Comparison of ENCODE assay signal across 8 cellular contexts in genomic region chr6:26159417-26160273, GRCh38.
DNase-seq lines count a peak whose midpoint lies in the region; ATAC-seq and TF ChIP-seq lines count a peak whose summit lies in the region.

No MANE protein-coding gene starts in this region.

- CTCF ChIA-PET in AG04450 (lab: Charles Lee) = interaction anchor here (0.7 to 1.8 kb wide), 4 partner anchors 16 to 134 kb away, joined by 3 to 7 read pairs (median 4); no protein-coding TSS in a partner anchor

- no peaks in the 10 kb centered on the region for H3K27me3 Mint-ChIP-seq in effector memory CD8-positive, alpha-beta T cell
- H3K27me3 Mint-ChIP-seq in natural killer cell treated with Interleukin-12 subunit alpha and Interleukin-12 subunit beta and Interleukin-15 and Interleukin-18, amount 100 ng/mL, for 72 hours = no peaks in the 10 kb centered on the region

- peak overlapping the region; percentile 90 to 96 for H3K4me3 Mint-ChIP-seq in effector memory CD8-positive, alpha-beta T cell
- peak overlapping the region; percentile 99 for H3K4me3 Mint-ChIP-seq in natural killer cell treated with Interleukin-12 subunit alpha and Interleukin-12 subunit beta and Interleukin-15 and Interleukin-18, amount 100 ng/mL, for 72 hours

- H3K36me3 Mint-ChIP-seq in effector memory CD8-positive, alpha-beta T cell (ENCODE audit: insufficient read depth) = peaks cover 62% of the 10 kb centered on the region
- no peaks in the 10 kb centered on the region for H3K36me3 Mint-ChIP-seq in natural killer cell treated with Interleukin-12 subunit alpha and Interleukin-12 subunit beta and Interleukin-15 and Interleukin-18, amount 100 ng/mL, for 72 hours

- peak overlapping the region; percentile 68 for H3K27ac ChIP-seq in AG04450 (ENCODE audit: low read depth, low read length)

- H3K9me3 Mint-ChIP-seq in effector memory CD8-positive, alpha-beta T cell = no peaks in the 10 kb centered on the region
- H3K9me3 Mint-ChIP-seq in natural killer cell treated with Interleukin-12 subunit alpha and Interleukin-12 subunit beta and Interleukin-15 and Interleukin-18, amount 100 ng/mL, for 72 hours = no peaks in the 10 kb centered on the region

- DNase-seq in AG04450 (ENCODE audit: low read depth, low spot score) = no peak
- DNase-seq in RPMI8226 = peak; percentile 69
- DNase-seq in effector memory CD8-positive, alpha-beta T cell = no peak
- no peak for DNase-seq in natural killer cell treated with Interleukin-12 subunit alpha and Interleukin-12 subunit beta and Interleukin-15 and Interleukin-18, amount 100 ng/mL, for 72 hours (ENCODE audit: low spot score)
- DNase-seq in globus pallidus (ENCODE audit: low spot score) = no peak
- DNase-seq in SHP77 treated with DMSO at 0.1 percent for 48 hours (lab: John Stamatoyannopoulos, UW) = no peak

- no peak for ATAC-seq in effector memory CD8-positive, alpha-beta T cell (replicated peaks)
- ATAC-seq in natural killer cell treated with Interleukin-12 subunit alpha and Interleukin-12 subunit beta and Interleukin-15 and Interleukin-18, amount 100 ng/mL, for 72 hours = no peak
- no peak for ATAC-seq in HG03108 (IDR thresholded peaks at IDR 0.05; ENCODE audit: unreplicated experiment)

- H3K4me1 Mint-ChIP-seq in effector memory CD8-positive, alpha-beta T cell (ENCODE audit: low read depth in 2 of 2) = peaks cover 37 to 39% of the 10 kb centered on the region in 2 donors
- peaks cover 41 to 52% of the 10 kb centered on the region in 2 donors for H3K4me1 Mint-ChIP-seq in natural killer cell treated with Interleukin-12 subunit alpha and Interleukin-12 subunit beta and Interleukin-15 and Interleukin-18, amount 100 ng/mL, for 72 hours (ENCODE audit: low read depth in 2 of 2)

- no peaks in the 10 kb centered on the region; the same call in 1 of the 2 replicates for H3K9me3 ChIP-seq in AG04450 (ENCODE audit: control insufficient read depth, insufficient read depth, low read length)

- TF ChIP-seq CTCF in AG04450 (IDR thresholded peaks at IDR 0.05; ENCODE audit: low read depth, low read length) (no peak), GM12875 (IDR thresholded peaks at IDR 0.05; ENCODE audit: borderline replicate concordance, insufficient read depth, low read depth, low read length) (no peak)

- H3K27ac Mint-ChIP-seq in effector memory CD8-positive, alpha-beta T cell = peak overlapping the region; percentile 99
- peak overlapping the region; percentile 91 to 96 for H3K27ac Mint-ChIP-seq in natural killer cell treated with Interleukin-12 subunit alpha and Interleukin-12 subunit beta and Interleukin-15 and Interleukin-18, amount 100 ng/mL, for 72 hours

- POLR2A ChIA-PET in AG04450 (lab: Yijun Ruan, JAX) = interaction anchor here (0.6 to 6.6 kb wide), 14 partner anchors 13 to 1650 kb away, joined by 4 to 545 read pairs (median 20); a partner anchor contains a TSS

- H3K4me3 ChIP-seq in AG04450 (ENCODE audit: low read depth, low read length) (peak overlapping the region; percentile 75), GM12875 (ENCODE audit: low read depth, low read length) (peak overlapping the region; percentile 55)

- H3K27me3 ChIP-seq in AG04450 (ENCODE audit: control insufficient read depth, insufficient read depth, low read length) = no peaks in the 10 kb centered on the region
